22 cellular contexts compared by ENCODE assay signal in the genomic region with DNA sequence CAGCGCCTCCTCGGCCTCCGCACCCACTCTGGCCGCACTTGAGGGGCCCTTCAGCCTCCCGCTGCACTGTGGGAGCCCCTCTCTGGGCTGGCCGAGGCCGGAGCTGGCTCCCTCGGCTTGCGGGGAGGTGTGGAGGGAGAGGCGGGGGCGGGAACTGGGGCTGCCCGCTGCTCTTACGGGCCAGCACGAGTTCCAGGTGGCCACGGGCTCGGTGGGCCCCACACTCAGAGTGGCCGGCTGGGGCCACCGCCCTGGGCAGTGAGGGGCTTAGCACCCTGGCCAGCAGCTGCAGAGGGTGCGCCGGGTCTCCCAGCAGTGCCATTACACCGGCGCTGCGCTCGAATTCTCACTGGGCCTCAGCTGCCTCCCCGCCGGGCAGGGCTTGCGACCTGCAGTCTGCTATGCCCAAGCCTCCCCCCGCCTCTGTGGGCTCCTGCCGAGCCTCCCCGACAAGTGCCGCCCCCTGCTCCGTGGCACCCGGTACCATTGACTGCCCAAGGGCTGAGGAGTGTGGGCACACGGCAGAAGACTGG.
"Had no signal": no experiment of that assay in that cellular context is flagged by ENCODE, and none has a peak within 500 bp of the region (broad histone marks: within the 10 kb centered on the region; RNA-seq: fewer than 3 reads in every experiment).

No MANE protein-coding gene starts in this region.

- DNase-seq: activated CD4-positive, alpha-beta T cell treated with anti-CD3 and anti-CD28 coated beads for 48 hours; activated CD4-positive, alpha-beta T cell treated with anti-CD3 and anti-CD28 coated beads, Interleukin-2, amount 50 U/mL, for 4 hours; activated CD4-positive, CD25-positive, alpha-beta regulatory T cell treated with anti-CD3 and anti-CD28 coated beads, Interleukin-2, amount 50 U/mL, for 72 hours; activated CD8-positive, alpha-beta memory T cell treated with anti-CD3 and anti-CD28 coated beads, Interleukin-2, amount 10 ng/mL, durations not matched to agents 7 days and 5 days; activated effector memory CD4-positive, alpha-beta T cell treated with anti-CD3 and anti-CD28 coated beads, Interleukin-2, amount 50 U/mL, for 16 hours; activated naive CD4-positive, alpha-beta T cell treated with anti-CD3 and anti-CD28 coated beads, Interleukin-2, amount 10 ng/mL, durations not matched to agents 7 days and 5 days; activated naive CD8-positive, alpha-beta T cell treated with anti-CD3 and anti-CD28 coated beads for 36 hours; activated T-cell treated with anti-CD3 and anti-CD28 coated beads, Interleukin-2, amount 50 U/mL, for 4 hours; caudate nucleus; KG1; NCI-H1048; NCI-H146; NCI-H187 treated with DMSO at 0.1 percent for 48 hours; NCI-H2081 treated with DMSO at 0.1 percent for 48 hours; NCI-H446; NCI-H524; Peyer's patch; SHP77 treated with DMSO at 0.1 percent for 48 hours; T-helper 17 cell; T-helper 9 cell had no signal

- H3K4me3 ChIP-seq: Peyer's patch had no signal

- H3K27me3 ChIP-seq: Peyer's patch had no signal

- H3K9me3 ChIP-seq: Peyer's patch had no signal

- H3K27ac ChIP-seq: Peyer's patch, RWPE1 had no signal

- H3K4me1 ChIP-seq: Peyer's patch had no signal

- ATAC-seq: activated CD8-positive, alpha-beta memory T cell treated with anti-CD3 and anti-CD28 coated beads, Interleukin-2, amount 10 ng/mL, durations not matched to agents 7 days and 5 days; activated T-cell treated with anti-CD3 and anti-CD28 coated beads, Interleukin-2, amount 50 U/mL, for 4 hours; T-helper 17 cell; WTC11 had no signal

- H3K36me3 ChIP-seq: Peyer's patch had no signal
